In genomic region chr10:125123363-125124113, GRCh38 we compare ENCODE assay signal across 9 cellular contexts. TPM values are rescaled to one million over a fixed set of nuclear protein-coding genes. Genes with fewer than 3 reads are reported as not detected.
DNase-seq lines count a peak whose midpoint lies in the region; ATAC-seq lines count a peak whose summit lies in the region.
"Had no signal": no experiment of that assay in that cellular context is flagged by ENCODE, and none has a peak within 500 bp of the region (broad histone marks: within the 10 kb centered on the region; RNA-seq: fewer than 3 reads in every experiment).

No MANE protein-coding gene starts in this region.

- intact Hi-C loops in cardiac septum (cut with DNase I): loop anchor here (5.0 kb wide), 1 partner anchor 41 kb away; no protein-coding TSS in a partner anchor

- DNase-seq in Daoy (ENCODE audit: low read depth): peak; percentile 77
- peak; percentile 81 for DNase-seq in T1000 (lab: John Stamatoyannopoulos, UW)
- DNase-seq in cardiac septum (ENCODE audit: low spot score): peak; percentile 84
- DNase-seq in renal cortical epithelial cell (ENCODE audit: low read depth): peak; percentile 92
- DNase-seq in effector memory CD4-positive, alpha-beta T cell: no peak
- no peak for DNase-seq in activated CD4-positive, CD25-positive, alpha-beta regulatory T cell treated with anti-CD3 and anti-CD28 coated beads, Interleukin-2, amount 50 U/mL, for 72 hours
- DNase-seq: activated naive CD8-positive, alpha-beta T cell treated with anti-CD3 and anti-CD28 coated beads, Interleukin-2, amount 10 ng/mL, durations not matched to agents 7 days and 5 days had no signal

- no peak overlapping the region for H3K27ac ChIP-seq in effector memory CD4-positive, alpha-beta T cell (ENCODE audit: insufficient read depth, low read length, poor library complexity, severe bottlenecking)

- H3K4me3 ChIP-seq in effector memory CD4-positive, alpha-beta T cell (ENCODE audit: insufficient read depth, low read depth, low read length, poor library complexity, severe bottlenecking): no peak overlapping the region

- no peak for ATAC-seq in HG02642 (IDR thresholded peaks at IDR 0.05; ENCODE audit: poor library complexity, unreplicated experiment)
- no peak for ATAC-seq in GM21360 (IDR thresholded peaks at IDR 0.05; ENCODE audit: unreplicated experiment)

- no peaks in the 10 kb centered on the region for H3K4me1 ChIP-seq in effector memory CD4-positive, alpha-beta T cell (ENCODE audit: control insufficient read depth, insufficient read depth, low read length, poor library complexity, severe bottlenecking)

- no peaks in the 10 kb centered on the region for H3K9me3 ChIP-seq in effector memory CD4-positive, alpha-beta T cell (ENCODE audit: control insufficient read depth, low read length)

- H3K27me3 ChIP-seq in effector memory CD4-positive, alpha-beta T cell (replicated peaks; ENCODE audit: control insufficient read depth, insufficient read depth, low read length, poor library complexity, severe bottlenecking): no peaks in the 10 kb centered on the region

- H3K36me3 ChIP-seq in effector memory CD4-positive, alpha-beta T cell (ENCODE audit: control insufficient read depth, insufficient read depth, low read length): no peaks in the 10 kb centered on the region

RNA-seq across cellular contexts. Expression of gene CTBP2, which starts 36.8 kb away (rescaled TPM):
- total RNA-seq in Daoy (2014; rRNA removed; shearing (Covaris generic)): 43.6 and 48.0 TPM in 2 replicates
- total RNA-seq in cardiac septum (35.9 TPM), renal cortical epithelial cell (89.4 and 109 TPM in 2 replicates)

Comparison
In these comparisons a context has a peak if more than half of its experiments do, and no peak if none do; other contexts are left out.
1. DNase-seq: peak in Daoy (single experiment), T1000 (single experiment), cardiac septum (single experiment) and renal cortical epithelial cell (single experiment); none in effector memory CD4-positive, alpha-beta T cell (0 of 3) and activated CD4-positive, CD25-positive, alpha-beta regulatory T cell treated with anti-CD3 and anti-CD28 coated beads, Interleukin-2, amount 50 U/mL, for 72 hours (single experiment).